ENCODE assay signal across 19 cellular contexts in genomic region chr6:29933955-29934354, GRCh38.
"Had no signal": no experiment of that assay in that cellular context is flagged by ENCODE, and none has a peak within 500 bp of the region (broad histone marks: within the 10 kb centered on the region; RNA-seq: fewer than 3 reads in every experiment).

No MANE protein-coding gene starts in this region.

- H3K27me3 Mint-ChIP-seq: naive thymus-derived CD8-positive, alpha-beta T cell; stimulated activated naive CD8-positive, alpha-beta T cell treated with anti-CD3 and anti-CD28 coated beads, Interleukin-15, amount 100 ng/mL, for 72 hours had no signal

- H3K36me3 Mint-ChIP-seq: immature natural killer cell had no signal

- H3K27ac Mint-ChIP-seq: immature natural killer cell; naive thymus-derived CD8-positive, alpha-beta T cell; nephron progenitor cell; stimulated activated naive CD8-positive, alpha-beta T cell treated with anti-CD3 and anti-CD28 coated beads, Interleukin-15, amount 100 ng/mL, for 72 hours had no signal

- H3K4me3 Mint-ChIP-seq: immature natural killer cell; naive thymus-derived CD8-positive, alpha-beta T cell; nephron progenitor cell; stimulated activated naive CD8-positive, alpha-beta T cell treated with anti-CD3 and anti-CD28 coated beads, Interleukin-15, amount 100 ng/mL, for 72 hours had no signal

- H3K9me3 Mint-ChIP-seq: immature natural killer cell; naive thymus-derived CD8-positive, alpha-beta T cell; stimulated activated naive CD8-positive, alpha-beta T cell treated with anti-CD3 and anti-CD28 coated beads, Interleukin-15, amount 100 ng/mL, for 72 hours had no signal

- DNase-seq: cortex of kidney; effector CD4-positive, alpha-beta T cell; hypothalamus; immature natural killer cell; left ventricle myocardium superior; lower lobe of right lung; naive thymus-derived CD8-positive, alpha-beta T cell; nephron progenitor cell; nucleus accumbens; ovary; posterior cingulate gyrus; psoas muscle; right cardiac atrium; spleen; stimulated activated CD4-positive, alpha-beta T cell treated with anti-CD3 and anti-CD28 coated beads, Interleukin-4, amount 100 ng/mL, for 1 hour; stimulated activated CD8-positive, alpha-beta memory T cell treated with anti-CD3 and anti-CD28 coated beads, Interleukin-4, amount 100 ng/mL, for 48 hours; stimulated activated naive CD4-positive, alpha-beta T cell; stimulated activated naive CD8-positive, alpha-beta T cell treated with anti-CD3 and anti-CD28 coated beads, Interleukin-15, amount 100 ng/mL, for 72 hours; transverse colon had no signal

- ATAC-seq: left ventricle myocardium superior; lower lobe of right lung; naive thymus-derived CD8-positive, alpha-beta T cell; psoas muscle; right cardiac atrium; stimulated activated naive CD8-positive, alpha-beta T cell treated with anti-CD3 and anti-CD28 coated beads, Interleukin-15, amount 100 ng/mL, for 72 hours had no signal
